In the genomic region with DNA sequence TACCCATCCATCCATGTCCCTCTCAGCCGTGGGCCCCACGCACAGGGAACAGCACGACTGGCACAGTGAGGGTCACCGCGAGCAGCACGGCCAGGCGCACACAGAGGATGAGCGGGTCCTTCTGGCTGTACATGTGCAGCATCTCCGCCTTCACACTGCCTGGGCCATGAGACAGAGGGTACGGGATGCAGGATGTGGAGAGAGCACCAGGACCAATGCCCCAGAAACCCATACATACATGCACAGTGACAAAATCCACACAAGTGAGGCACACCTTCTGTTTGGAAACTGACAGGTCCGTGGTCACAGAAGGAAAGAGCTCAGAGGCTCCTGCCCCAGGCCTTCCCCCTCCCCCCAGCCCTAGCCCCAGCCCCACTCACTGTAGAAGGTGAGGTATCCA, we compare ENCODE assay signal across 2 cellular contexts.
TF ChIP-seq lines count a peak whose summit lies in the region.

No MANE protein-coding gene starts in this region.

TF ChIP-seq in K562, 482 proteins besides CTCF, POLR2A, EP300 and RAD21:
- peak; percentile 41 for TF ChIP-seq RBFOX2 (IDR thresholded peaks at IDR 0.05; ENCODE audit: low read depth, low read length)
- TF ChIP-seq, protein P1, sequence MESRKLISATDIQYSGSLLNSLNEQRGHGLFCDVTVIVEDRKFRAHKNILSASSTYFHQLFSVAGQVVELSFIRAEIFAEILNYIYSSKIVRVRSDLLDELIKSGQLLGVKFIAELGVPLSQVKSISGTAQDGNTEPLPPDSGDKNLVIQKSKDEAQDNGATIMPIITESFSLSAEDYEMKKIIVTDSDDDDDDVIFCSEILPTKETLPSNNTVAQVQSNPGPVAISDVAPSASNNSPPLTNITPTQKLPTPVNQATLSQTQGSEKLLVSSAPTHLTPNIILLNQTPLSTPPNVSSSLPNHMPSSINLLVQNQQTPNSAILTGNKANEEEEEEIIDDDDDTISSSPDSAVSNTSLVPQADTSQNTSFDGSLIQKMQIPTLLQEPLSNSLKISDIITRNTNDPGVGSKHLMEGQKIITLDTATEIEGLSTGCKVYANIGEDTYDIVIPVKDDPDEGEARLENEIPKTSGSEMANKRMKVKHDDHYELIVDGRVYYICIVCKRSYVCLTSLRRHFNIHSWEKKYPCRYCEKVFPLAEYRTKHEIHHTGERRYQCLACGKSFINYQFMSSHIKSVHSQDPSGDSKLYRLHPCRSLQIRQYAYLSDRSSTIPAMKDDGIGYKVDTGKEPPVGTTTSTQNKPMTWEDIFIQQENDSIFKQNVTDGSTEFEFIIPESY (CRISPR knock-in tag; IDR thresholded peaks at IDR 0.05), result no peak

TF ChIP-seq in HepG2, 621 proteins besides CTCF, POLR2A, EP300 and RAD21:
- TF ChIP-seq ZNF160 (CRISPR knock-in tag; IDR thresholded peaks at IDR 0.05) (no peak), RBFOX2 (IDR thresholded peaks at IDR 0.05; ENCODE audit: low read depth, low read length) (0 out of 2 replicates have a peak, but pooled peaks have one; percentile 14)
TF ChIP-seq in HepG2: peak in this region for 1.
